ENCODE assay signal across 9 cellular contexts in genomic region chr6:112269165-112269564, GRCh38. TPM values are rescaled to one million over a fixed set of nuclear protein-coding genes. Genes with fewer than 3 reads are reported as not detected.
DNase-seq lines count a peak whose midpoint lies in the region; ATAC-seq, FAIRE-seq and TF ChIP-seq lines count a peak whose summit lies in the region.
"Had no signal": no experiment of that assay in that cellular context is flagged by ENCODE, and none has a peak within 500 bp of the region (broad histone marks: within the 10 kb centered on the region; RNA-seq: fewer than 3 reads in every experiment).

No MANE protein-coding gene starts in this region.

- peaks cover 57% of the 10 kb centered on the region for H3K27me3 ChIP-seq in Loucy (ENCODE audit: insufficient read depth, low read length, poor library complexity, severe bottlenecking)
- peaks cover 0 to 2% of the 10 kb centered on the region in 2 experiments for H3K27me3 ChIP-seq in endothelial cell of umbilical vein (ENCODE audit: control insufficient read depth in 2 of 2, insufficient read depth in 2 of 2, low read length in 2 of 2)
- H3K27me3 ChIP-seq in muscle layer of colon (ENCODE audit: control insufficient read depth in 1 of 2, insufficient read depth in 2 of 2, low read length in 2 of 2), result no peaks in the 10 kb centered on the region

- intact Hi-C loops in endothelial cell of umbilical vein (cut with micrococcal nuclease), result loop anchor here (1.0 to 5.0 kb wide), 3 partner anchors 15 to 43 kb away; partner anchors contain the start of gene LAMA4

- no peak for TF ChIP-seq POLR2A in endothelial cell of umbilical vein (IDR thresholded peaks at IDR 0.05; ENCODE audit: low read depth, low read length)

- H3K9me1 ChIP-seq in endothelial cell of umbilical vein (replicated peaks; ENCODE audit: control insufficient read depth, extremely low read depth, insufficient read depth, low read length), result no peaks in the 10 kb centered on the region

- H3K79me2 ChIP-seq in Loucy (ENCODE audit: insufficient read depth, low read length) (no peaks in the 10 kb centered on the region), endothelial cell of umbilical vein (ENCODE audit: control insufficient read depth, insufficient read depth, low read length) (no peaks in the 10 kb centered on the region)

- H3K4me2 ChIP-seq in Loucy (ENCODE audit: low read depth, low read length, poor library complexity, severe bottlenecking), result no peak overlapping the region
- H3K4me2 ChIP-seq in endothelial cell of umbilical vein (ENCODE audit: insufficient read depth, low read length), result peak overlapping the region; percentile 46

- H3F3A ChIP-seq in Loucy (ENCODE audit: low read depth), result no peaks in the 10 kb centered on the region

- H4K20me1 ChIP-seq in Loucy (ENCODE audit: insufficient read depth, low read length, poor library complexity, severe bottlenecking) (no peaks in the 10 kb centered on the region), endothelial cell of umbilical vein (replicated peaks; ENCODE audit: control insufficient read depth, extremely low read depth, insufficient read depth, low read length) (no peaks in the 10 kb centered on the region)

- no peak overlapping the region for H3K4me3 ChIP-seq in Loucy (ENCODE audit: low read length, poor library complexity, severe bottlenecking)
- no peak overlapping the region for H3K4me3 ChIP-seq in endothelial cell of umbilical vein (replicated peaks in 1 of 3; ENCODE audit: insufficient read depth in 1 of 3, low read depth in 1 of 3, low read length in 3 of 3)
- H3K4me3 ChIP-seq in muscle layer of colon (ENCODE audit: low read depth in 1 of 2, low read length in 2 of 2), result no peak overlapping the region

- peak; percentile 58 for TF ChIP-seq CTCF in Loucy (conservative IDR thresholded peaks at IDR 0.05; ENCODE audit: low read length)
- TF ChIP-seq CTCF in endothelial cell of umbilical vein (IDR thresholded peaks at IDR 0.05; ENCODE audit: extremely low read depth in 1 of 2, insufficient read depth in 1 of 2, low read depth in 1 of 2, low read length in 2 of 2), result peak; percentile 41 to 48

- no TSS peak for BruUV-seq in endothelial cell of umbilical vein (replicated peaks; lab: Mats Ljungman, UMichigan)

- ATAC-seq in GM21737 (IDR thresholded peaks at IDR 0.05; ENCODE audit: unreplicated experiment) (no peak), GM21576 (IDR thresholded peaks at IDR 0.05; ENCODE audit: unreplicated experiment) (no peak), HG02678 (IDR thresholded peaks at IDR 0.05; ENCODE audit: unreplicated experiment) (no peak)

- POLR2A ChIA-PET in endothelial cell of umbilical vein (lab: Charles Lee), result interaction anchor here (2.2 kb wide), 1 partner anchor 15 kb away, joined by 12 read pairs; the partner anchor contains the start of gene LAMA4

- dilution Hi-C loops in endothelial cell of umbilical vein (cut with MboI; ENCODE audit: extremely low pct_ligation_motif_present, low sequenced_read_pairs), result no loop called here

- no peak overlapping the region for H2AFZ ChIP-seq in Loucy (ENCODE audit: low read length)
- peak overlapping the region; percentile 52 for H2AFZ ChIP-seq in endothelial cell of umbilical vein (ENCODE audit: low read depth, low read length)

- peak; percentile 65 for DNase-seq in AG20443 (ENCODE audit: low spot score)
- DNase-seq in endothelial cell of umbilical vein (ENCODE audit: low read depth, low spot score), result peak; percentile 81
- DNase-seq in ureter (ENCODE audit: low spot score), result no peak
- DNase-seq: MM.1S had no signal

- peak; percentile 77 for FAIRE-seq in endothelial cell of umbilical vein (lab: Jason Lieb, UNC)

- CTCF ChIA-PET in endothelial cell of umbilical vein (lab: Charles Lee), result interaction anchor here (0.6 to 5.4 kb wide), 40 partner anchors 8 to 125 kb away, joined by 3 to 83 read pairs (median 4); partner anchors contain the start of gene LAMA4

- H3K9me2 ChIP-seq in Loucy (replicated peaks; ENCODE audit: low read depth, low read length), result no peaks in the 10 kb centered on the region

- H3K36me3 ChIP-seq in Loucy (ENCODE audit: insufficient read depth, low read length), result no peaks in the 10 kb centered on the region
- no peaks in the 10 kb centered on the region for H3K36me3 ChIP-seq in endothelial cell of umbilical vein (ENCODE audit: control insufficient read depth in 2 of 2, extremely low read depth in 1 of 2, insufficient read depth in 2 of 2, low read length in 2 of 2)
- H3K36me3 ChIP-seq in muscle layer of colon (ENCODE audit: insufficient read depth, low read length), result no peaks in the 10 kb centered on the region

- H3K9ac ChIP-seq in Loucy (ENCODE audit: low read depth, low read length, poor library complexity, severe bottlenecking), result no peak overlapping the region
- H3K9ac ChIP-seq in endothelial cell of umbilical vein (replicated peaks; ENCODE audit: extremely low read depth, insufficient read depth, low read length), result no peak overlapping the region
- H3K9ac ChIP-seq in muscle layer of colon (ENCODE audit: low read length), result no peak overlapping the region

- no peak overlapping the region for H3K27ac ChIP-seq in endothelial cell of umbilical vein (ENCODE audit: insufficient read depth, low read depth, low read length)
- peak overlapping the region; percentile 71 for H3K27ac ChIP-seq in muscle layer of colon (ENCODE audit: low read depth, low read length)

- H3K9me3 ChIP-seq in Loucy (ENCODE audit: insufficient read depth, low read depth, low read length) (no peaks in the 10 kb centered on the region), endothelial cell of umbilical vein (replicated peaks; ENCODE audit: control insufficient read depth, insufficient read depth, low read length) (no peaks in the 10 kb centered on the region), muscle layer of colon (ENCODE audit: low read length) (no peaks in the 10 kb centered on the region)

- H3K4me1 ChIP-seq in Loucy (ENCODE audit: insufficient read depth, low read length, poor library complexity, severe bottlenecking) (no peaks in the 10 kb centered on the region), endothelial cell of umbilical vein (ENCODE audit: control insufficient read depth, extremely low read depth, insufficient read depth, low read length) (peaks cover 19% of the 10 kb centered on the region), muscle layer of colon (ENCODE audit: insufficient read depth, low read length) (peaks cover 25% of the 10 kb centered on the region)

TF ChIP-seq in endothelial cell of umbilical vein, 7 proteins besides CTCF, POLR2A, EP300 and RAD21:
- TF ChIP-seq JUN (IDR thresholded peaks at IDR 0.05; ENCODE audit: borderline replicate concordance, insufficient read depth, insufficient read length, low read depth) (no peak), EZH2 (IDR thresholded peaks at IDR 0.05; ENCODE audit: borderline replicate concordance, low read depth, low read length, severe bottlenecking) (no peak), GATA2 (IDR thresholded peaks at IDR 0.05; ENCODE audit: insufficient read depth, insufficient read length, low read depth, low read length) (peak; percentile 24), POLR2AphosphoS5 (IDR thresholded peaks at IDR 0.05; ENCODE audit: insufficient read depth, low read depth, low read length) (peak; percentile 19)

RNA-seq across cellular contexts. Expression of gene LAMA4, which starts 14.8 kb away (rescaled TPM):
- total RNA-seq in endothelial cell of umbilical vein, result 629 TPM in 2 replicates
- polyA plus RNA-seq in endothelial cell of umbilical vein, result 370 and 384 TPM in 2 replicates
- 215 and 257 TPM in 2 replicates for polyA plus RNA-seq in endothelial cell of umbilical vein (2011; cell fraction: cytosol; rRNA removed)
- 1,231 and 1,345 TPM in 2 replicates for polyA plus RNA-seq in endothelial cell of umbilical vein (2011; cell fraction: nucleus; rRNA removed)
- 367 and 381 TPM in 2 replicates for polyA plus RNA-seq in endothelial cell of umbilical vein (2012)
- polyA minus RNA-seq in endothelial cell of umbilical vein, result 1,043 and 1,135 TPM in 2 replicates
- polyA minus RNA-seq in endothelial cell of umbilical vein (2011; cell fraction: cytosol; rRNA and poly(A)+ RNA removed), result not detected
- polyA minus RNA-seq in endothelial cell of umbilical vein (2011; cell fraction: nucleus; rRNA and poly(A)+ RNA removed), result 1,955 and 2,229 TPM in 2 replicates
- total RNA-seq in ureter, result 54.7 TPM

Comparison
In these comparisons a context has a peak if more than half of its experiments do, and no peak if none do; other contexts are left out.
1. RNA of gene LAMA4, which starts 14.8 kb away (total RNA-seq): 629 TPM in endothelial cell of umbilical vein; 54.7 TPM in ureter (single experiment); every median in the first group is over 10 times any median in the second.